ENCODE assay signal across 22 cellular contexts in genomic region chr11:35102267-35102666, GRCh38.
"Had no signal": no experiment of that assay in that cellular context is flagged by ENCODE, and none has a peak within 500 bp of the region (broad histone marks: within the 10 kb centered on the region; RNA-seq: fewer than 3 reads in every experiment).

No MANE protein-coding gene starts in this region.

- H3K27ac ChIP-seq: breast epithelium, colonic mucosa, esophagus squamous epithelium, lower lobe of right lung, neural progenitor cell, spleen, VCaP had no signal

- ATAC-seq: activated CD4-positive, CD25-positive, alpha-beta regulatory T cell treated with anti-CD3 and anti-CD28 coated beads, Interleukin-2, amount 50 U/mL, for 24 hours; activated naive CD8-positive, alpha-beta T cell treated with anti-CD3 and anti-CD28 coated beads, Interleukin-2, amount 50 U/mL, for 24 hours; heart right ventricle; lower lobe of right lung; stimulated activated naive CD8-positive, alpha-beta T cell treated with anti-CD3 and anti-CD28 coated beads, Interleukin-15, Interleukin-2, amounts not matched to agents 100 U/mL and 50 U/mL, for 24 hours had no signal

- H3K9ac ChIP-seq: neural progenitor cell had no signal

- H3K4me3 ChIP-seq: breast epithelium, colonic mucosa, esophagus squamous epithelium, heart right ventricle, lower lobe of right lung, neural progenitor cell, spleen, transverse colon had no signal

- H3K36me3 ChIP-seq: breast epithelium, colonic mucosa, esophagus squamous epithelium, heart right ventricle, lower lobe of right lung, neural progenitor cell, spleen, transverse colon had no signal

- H2AFZ ChIP-seq: neural progenitor cell had no signal

- H3K27me3 ChIP-seq: breast epithelium, colonic mucosa, esophagus squamous epithelium, heart right ventricle, neural progenitor cell, spleen, transverse colon had no signal

- H3K9me3 ChIP-seq: breast epithelium, colonic mucosa, esophagus squamous epithelium, heart right ventricle, lower lobe of right lung, spleen, transverse colon had no signal

- H3K4me2 ChIP-seq: neural progenitor cell had no signal

- DNase-seq: activated CD4-positive, alpha-beta memory T cell treated with anti-CD3 and anti-CD28 coated beads, Interleukin-2, amount 10 ng/mL, durations not matched to agents 7 days and 5 days; activated CD4-positive, alpha-beta T cell treated with anti-CD3 and anti-CD28 coated beads, Interleukin-2, amount 10 ng/mL, durations not matched to agents 24 days and 14 days; activated gamma-delta T cell; activated naive CD4-positive, alpha-beta T cell treated with anti-CD3 and anti-CD28 coated beads, Interleukin-2, amount 50 U/mL, for 16 hours; activated naive CD8-positive, alpha-beta T cell treated with anti-CD3 and anti-CD28 coated beads, Interleukin-2, amount 50 U/mL, for 24 hours; activated T-cell treated with anti-CD3 and anti-CD28 coated beads for 4 hours; anterior cingulate cortex; colonic mucosa; esophagus squamous epithelium; heart right ventricle; lower lobe of right lung; naive B cell; retina; spleen; stimulated activated CD4-positive, alpha-beta T cell treated with anti-CD3 and anti-CD28 coated beads, Interleukin-4, amount 100 ng/mL, for 24 hours; stimulated activated naive CD8-positive, alpha-beta T cell treated with anti-CD3 and anti-CD28 coated beads, Interleukin-15, Interleukin-2, amounts not matched to agents 100 U/mL and 50 U/mL, for 24 hours; substantia nigra; transverse colon had no signal

- H3K4me1 ChIP-seq: breast epithelium, colonic mucosa, neural progenitor cell had no signal
